21 cellular contexts compared by ENCODE assay signal in the genomic region with DNA sequence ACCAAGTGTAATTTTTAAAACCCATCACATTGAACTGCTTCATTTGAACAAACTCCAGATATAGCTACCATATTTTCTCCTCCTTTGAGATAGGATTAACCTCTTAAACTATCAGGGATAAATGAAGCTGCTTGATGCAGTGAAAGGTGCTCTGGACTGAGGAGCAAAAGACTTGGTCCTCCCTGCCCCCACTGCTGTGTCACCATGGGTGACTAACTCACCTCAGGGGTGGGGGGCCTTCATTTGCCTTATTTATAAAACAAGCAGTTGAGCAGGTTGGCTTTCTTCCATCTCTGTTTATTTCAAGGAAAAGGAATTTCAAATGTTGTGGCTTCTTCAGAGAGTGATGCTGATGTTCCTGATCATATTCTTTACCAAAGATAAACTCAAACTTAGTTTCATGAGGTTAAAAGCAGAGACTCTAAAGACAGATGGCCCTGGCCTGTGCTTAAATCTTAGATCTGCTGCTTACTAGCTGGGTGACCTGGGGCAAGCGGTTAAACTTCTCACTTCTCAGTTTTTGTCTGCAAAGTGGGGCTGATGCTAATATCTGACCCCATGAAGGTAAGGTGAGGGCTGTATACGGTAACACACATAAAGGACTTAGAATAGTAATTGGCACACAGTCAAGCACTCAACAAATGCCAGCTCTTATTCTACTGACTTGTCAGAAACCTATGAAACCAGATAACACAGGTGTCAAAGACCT. TPM values are rescaled to one million over a fixed set of nuclear protein-coding genes. Genes with fewer than 3 reads are reported as not detected.
DNase-seq lines count a peak whose midpoint lies in the region; ATAC-seq and TF ChIP-seq lines count a peak whose summit lies in the region.
"Had no signal": no experiment of that assay in that cellular context is flagged by ENCODE, and none has a peak within 500 bp of the region (broad histone marks: within the 10 kb centered on the region; RNA-seq: fewer than 3 reads in every experiment).

No MANE protein-coding gene starts in this region.

- ATAC-seq in GM18502 (IDR thresholded peaks at IDR 0.05; ENCODE audit: poor library complexity, unreplicated experiment) (peak; percentile 39), GM19468 (IDR thresholded peaks at IDR 0.05; ENCODE audit: extremely low read depth, unreplicated experiment) (peak; percentile 27), HG03066 (IDR thresholded peaks at IDR 0.05; ENCODE audit: low read depth, unreplicated experiment) (peak; percentile 46)
- ATAC-seq in activated CD4-positive, CD25-positive, alpha-beta regulatory T cell treated with anti-CD3 and anti-CD28 coated beads, Interleukin-2, amount 50 U/mL, for 24 hours: no peak
- ATAC-seq in naive thymus-derived CD4-positive, alpha-beta T cell: no peak
- ATAC-seq: naive thymus-derived CD8-positive, alpha-beta T cell had no signal

- H4K20me1 ChIP-seq in OCI-LY1 (ENCODE audit: insufficient read depth, low read length): no peaks in the 10 kb centered on the region

- no peaks in the 10 kb centered on the region; the same call in 1 of the 2 replicates for H3F3A ChIP-seq in OCI-LY1 (ENCODE audit: insufficient read depth, low read length)

- H3K4me1 Mint-ChIP-seq in naive thymus-derived CD4-positive, alpha-beta T cell: no peaks in the 10 kb centered on the region
- H3K4me1 Mint-ChIP-seq: activated CD4-positive, alpha-beta T cell treated with anti-CD3 and anti-CD28 coated beads, Interleukin-2, amount 10 ng/mL, durations not matched to agents 24 days and 14 days; activated naive CD4-positive, alpha-beta T cell treated with anti-CD3 and anti-CD28 coated beads, Interleukin-2, amount 50 U/mL, for 24 hours; immature natural killer cell had no signal

- H3K9ac ChIP-seq in OCI-LY1 (ENCODE audit: low read length): peak overlapping the region; percentile 63

- POLR2A ChIA-PET in naive thymus-derived CD4-positive, alpha-beta T cell (lab: Charles Lee): no interaction called here

- H3K27ac Mint-ChIP-seq in naive thymus-derived CD4-positive, alpha-beta T cell: no peak overlapping the region
- H3K27ac Mint-ChIP-seq: activated CD4-positive, alpha-beta T cell treated with anti-CD3 and anti-CD28 coated beads, Interleukin-2, amount 10 ng/mL, durations not matched to agents 24 days and 14 days; activated naive CD4-positive, alpha-beta T cell treated with anti-CD3 and anti-CD28 coated beads, Interleukin-2, amount 50 U/mL, for 24 hours; brain; dendritic cell treated with granulocyte-macrophage colony-stimulating factor and Interleukin-4, amounts not matched to agents 40 ng/mL and 50 ng/mL, for 4 days; immature natural killer cell; naive thymus-derived CD8-positive, alpha-beta T cell had no signal

- H3K79me2 ChIP-seq in OCI-LY1 (ENCODE audit: insufficient read depth, low read length): peaks cover 6% of the 10 kb centered on the region

- H3K9me3 ChIP-seq in OCI-LY1 (ENCODE audit: low read length): no peaks in the 10 kb centered on the region
- no peaks in the 10 kb centered on the region for H3K9me3 ChIP-seq in naive thymus-derived CD4-positive, alpha-beta T cell (ENCODE audit: control insufficient read depth in 2 of 3, low read length in 3 of 3)
- H3K9me3 ChIP-seq: prostate gland had no signal

- H3K4me3 ChIP-seq in OCI-LY1 (ENCODE audit: low read depth, low read length, poor library complexity, severe bottlenecking): peak overlapping the region; percentile 31
- no peak overlapping the region for H3K4me3 ChIP-seq in naive thymus-derived CD4-positive, alpha-beta T cell (ENCODE audit: low read length)
- H3K4me3 ChIP-seq: lung, prostate gland had no signal

- no peak for DNase-seq in SKM-1 treated with dmso at 0.1 percent for 144 hours (lab: John Stamatoyannopoulos, UW; ENCODE audit: unreplicated experiment)
- DNase-seq in epidermal melanocyte (ENCODE audit: insufficient read length, low spot score): no peak
- DNase-seq in naive thymus-derived CD4-positive, alpha-beta T cell: no peak
- DNase-seq: activated CD4-positive, alpha-beta T cell treated with anti-CD3 and anti-CD28 coated beads, Interleukin-2, amount 10 ng/mL, durations not matched to agents 24 days and 14 days; EL; immature natural killer cell; naive thymus-derived CD8-positive, alpha-beta T cell; NCI-H1694; T1000 had no signal

- intact Hi-C loops in naive thymus-derived CD4-positive, alpha-beta T cell (cut with micrococcal nuclease): no loop called here

- no peak overlapping the region for H3K4me3 Mint-ChIP-seq in naive thymus-derived CD4-positive, alpha-beta T cell
- H3K4me3 Mint-ChIP-seq: activated CD4-positive, alpha-beta T cell treated with anti-CD3 and anti-CD28 coated beads, Interleukin-2, amount 10 ng/mL, durations not matched to agents 24 days and 14 days; activated naive CD4-positive, alpha-beta T cell treated with anti-CD3 and anti-CD28 coated beads, Interleukin-2, amount 50 U/mL, for 24 hours; brain; dendritic cell treated with granulocyte-macrophage colony-stimulating factor and Interleukin-4, amounts not matched to agents 40 ng/mL and 50 ng/mL, for 4 days; immature natural killer cell; naive thymus-derived CD8-positive, alpha-beta T cell had no signal

- H3K9me3 Mint-ChIP-seq in naive thymus-derived CD4-positive, alpha-beta T cell: no peaks in the 10 kb centered on the region
- H3K9me3 Mint-ChIP-seq: activated CD4-positive, alpha-beta T cell treated with anti-CD3 and anti-CD28 coated beads, Interleukin-2, amount 10 ng/mL, durations not matched to agents 24 days and 14 days; activated naive CD4-positive, alpha-beta T cell treated with anti-CD3 and anti-CD28 coated beads, Interleukin-2, amount 50 U/mL, for 24 hours; brain; dendritic cell treated with granulocyte-macrophage colony-stimulating factor and Interleukin-4, amounts not matched to agents 40 ng/mL and 50 ng/mL, for 4 days; naive thymus-derived CD8-positive, alpha-beta T cell had no signal

- no peak overlapping the region for H2AFZ ChIP-seq in OCI-LY1 (ENCODE audit: low read length)

- no peaks in the 10 kb centered on the region for H3K36me3 Mint-ChIP-seq in naive thymus-derived CD4-positive, alpha-beta T cell
- H3K36me3 Mint-ChIP-seq: activated naive CD4-positive, alpha-beta T cell treated with anti-CD3 and anti-CD28 coated beads, Interleukin-2, amount 50 U/mL, for 24 hours; brain; immature natural killer cell; naive thymus-derived CD8-positive, alpha-beta T cell had no signal

- no peaks in the 10 kb centered on the region for H3K9me2 ChIP-seq in OCI-LY1 (ENCODE audit: low read depth, low read length)

- peaks cover 83% of the 10 kb centered on the region for H3K4me1 ChIP-seq in OCI-LY1 (ENCODE audit: insufficient read depth, low read length, severe bottlenecking)
- no peaks in the 10 kb centered on the region for H3K4me1 ChIP-seq in naive thymus-derived CD4-positive, alpha-beta T cell (ENCODE audit: control insufficient read depth in 2 of 2, insufficient read depth in 2 of 2, low read length in 2 of 2)
- H3K4me1 ChIP-seq: prostate gland had no signal

- H3K27ac ChIP-seq in OCI-LY1 (ENCODE audit: low read depth, low read length, poor library complexity, severe bottlenecking): peak overlapping the region; percentile 89
- H3K27ac ChIP-seq in naive thymus-derived CD4-positive, alpha-beta T cell (ENCODE audit: low read depth, low read length): no peak overlapping the region
- H3K27ac ChIP-seq: prostate gland had no signal

- no peaks in the 10 kb centered on the region for H3K36me3 ChIP-seq in OCI-LY1 (ENCODE audit: insufficient read depth, low read length)
- no peaks in the 10 kb centered on the region for H3K36me3 ChIP-seq in naive thymus-derived CD4-positive, alpha-beta T cell (ENCODE audit: control insufficient read depth in 2 of 3, insufficient read depth in 3 of 3, low read length in 3 of 3)
- H3K36me3 ChIP-seq: prostate gland had no signal

- TF ChIP-seq CTCF in OCI-LY1 (IDR thresholded peaks at IDR 0.05; ENCODE audit: low read length): no peak

- CTCF ChIA-PET in naive thymus-derived CD4-positive, alpha-beta T cell (lab: Charles Lee): no interaction called here

- no peaks in the 10 kb centered on the region for H3K27me3 ChIP-seq in OCI-LY1 (ENCODE audit: insufficient read depth, low read length)
- H3K27me3 ChIP-seq in naive thymus-derived CD4-positive, alpha-beta T cell (ENCODE audit: control insufficient read depth in 2 of 2, insufficient read depth in 2 of 2, low read length in 2 of 2): no peaks in the 10 kb centered on the region

- H3K4me2 ChIP-seq in OCI-LY1 (ENCODE audit: low read length): peak overlapping the region; percentile 78

- H3K27me3 Mint-ChIP-seq in naive thymus-derived CD4-positive, alpha-beta T cell: peaks cover 4 to 24% (median 13%) of the 10 kb centered on the region in 5 donors
- H3K27me3 Mint-ChIP-seq: brain; dendritic cell treated with granulocyte-macrophage colony-stimulating factor and Interleukin-4, amounts not matched to agents 40 ng/mL and 50 ng/mL, for 4 days had no signal

RNA-seq across cellular contexts. Expression of gene FHL5, which starts 50.5 kb away (rescaled TPM):
- total RNA-seq in naive thymus-derived CD4-positive, alpha-beta T cell: not detected
- polyA plus RNA-seq in naive thymus-derived CD4-positive, alpha-beta T cell: not detected
- total RNA-seq: activated CD4-positive, alpha-beta T cell treated with anti-CD3 and anti-CD28 coated beads, Interleukin-2, amount 10 ng/mL, durations not matched to agents 24 days and 14 days; HT-29; naive thymus-derived CD8-positive, alpha-beta T cell; SK-MEL-5 had no signal
- polyA plus RNA-seq: immature natural killer cell; naive thymus-derived CD8-positive, alpha-beta T cell had no signal

Comparison
In these comparisons a context has a peak if more than half of its experiments do, and no peak if none do; other contexts are left out.
1. ATAC-seq: peak in GM18502 (single experiment), GM19468 (single experiment) and HG03066 (single experiment); none in activated CD4-positive, CD25-positive, alpha-beta regulatory T cell treated with anti-CD3 and anti-CD28 coated beads, Interleukin-2, amount 50 U/mL, for 24 hours (0 of 2) and naive thymus-derived CD4-positive, alpha-beta T cell (single experiment).